ENCODE assay signal across 20 cellular contexts in the genomic region with DNA sequence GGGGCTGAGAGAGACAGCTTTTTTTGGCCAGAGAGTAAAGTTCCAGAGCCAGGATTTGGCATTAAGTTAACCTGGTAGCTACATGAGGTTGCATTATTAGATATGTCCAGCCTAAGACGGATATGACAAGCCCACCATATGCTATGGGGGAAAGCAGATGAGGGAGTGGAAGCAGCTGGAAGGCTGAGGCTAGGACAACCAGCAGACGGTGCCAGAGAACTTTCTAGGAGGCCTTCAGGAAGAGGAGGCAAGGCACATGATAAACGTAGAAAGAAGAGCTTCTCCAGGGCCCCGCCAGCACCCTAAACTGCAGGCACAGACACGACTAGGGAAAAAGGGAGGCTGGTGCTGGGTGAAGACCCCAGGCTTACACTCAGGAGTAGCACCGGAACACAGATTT.
"Had no signal": no experiment of that assay in that cellular context is flagged by ENCODE, and none has a peak within 500 bp of the region (broad histone marks: within the 10 kb centered on the region; RNA-seq: fewer than 3 reads in every experiment).

No MANE protein-coding gene starts in this region.

- H3K27me3 Mint-ChIP-seq: activated naive CD8-positive, alpha-beta T cell had no signal

- H3K36me3 ChIP-seq: prostate gland had no signal

- DNase-seq: activated CD4-positive, alpha-beta T cell treated with anti-CD3 and anti-CD28 coated beads for 48 hours; activated CD8-positive, alpha-beta memory T cell treated with anti-CD3 and anti-CD28 coated beads, Interleukin-2, amount 50 U/mL, for 48 hours; activated CD8-positive, alpha-beta T cell treated with anti-CD3 and anti-CD28 coated beads, Interleukin-2, amount 10 ng/mL, durations not matched to agents 7 days and 5 days; activated gamma-delta T cell; activated T-cell treated with anti-CD3 and anti-CD28 coated beads, Interleukin-2, amount 50 U/mL, for 72 hours; amygdala; cerebellar nuclear complex; effector CD8-positive, alpha-beta T cell; foreskin melanocyte; kidney glomerular epithelial cell; nucleus accumbens; right cardiac atrium; small intestine; stimulated activated CD4-positive, alpha-beta T cell treated with anti-CD3 and anti-CD28 coated beads, Interleukin-4, amount 100 ng/mL, for 24 hours; stimulated activated naive CD4-positive, alpha-beta T cell treated with Interleukin-2 at 50 U/mL for 16 hours; trophoblast cell had no signal

- H3K4me3 Mint-ChIP-seq: activated CD8-positive, alpha-beta T cell treated with anti-CD3 and anti-CD28 coated beads, Interleukin-2, amount 10 ng/mL, durations not matched to agents 7 days and 5 days; activated naive CD8-positive, alpha-beta T cell; activated T-cell treated with anti-CD3 and anti-CD28 coated beads, Interleukin-2, amount 50 U/mL, for 72 hours; nephron; WTC11 had no signal

- ATAC-seq: activated CD8-positive, alpha-beta T cell treated with anti-CD3 and anti-CD28 coated beads, Interleukin-2, amount 10 ng/mL, durations not matched to agents 7 days and 5 days; activated T-cell treated with anti-CD3 and anti-CD28 coated beads, Interleukin-2, amount 50 U/mL, for 72 hours; right cardiac atrium; WTC11 had no signal

- H3K9me3 ChIP-seq: prostate gland had no signal

- H3K4me3 ChIP-seq: prostate gland had no signal

- H3K4me1 ChIP-seq: prostate gland had no signal

- H3K27ac Mint-ChIP-seq: activated CD8-positive, alpha-beta T cell treated with anti-CD3 and anti-CD28 coated beads, Interleukin-2, amount 10 ng/mL, durations not matched to agents 7 days and 5 days; activated naive CD8-positive, alpha-beta T cell; activated T-cell treated with anti-CD3 and anti-CD28 coated beads, Interleukin-2, amount 50 U/mL, for 72 hours; nephron; WTC11 had no signal

- H3K27ac ChIP-seq: prostate gland had no signal
